15 cellular contexts compared by ENCODE assay signal in the genomic region with DNA sequence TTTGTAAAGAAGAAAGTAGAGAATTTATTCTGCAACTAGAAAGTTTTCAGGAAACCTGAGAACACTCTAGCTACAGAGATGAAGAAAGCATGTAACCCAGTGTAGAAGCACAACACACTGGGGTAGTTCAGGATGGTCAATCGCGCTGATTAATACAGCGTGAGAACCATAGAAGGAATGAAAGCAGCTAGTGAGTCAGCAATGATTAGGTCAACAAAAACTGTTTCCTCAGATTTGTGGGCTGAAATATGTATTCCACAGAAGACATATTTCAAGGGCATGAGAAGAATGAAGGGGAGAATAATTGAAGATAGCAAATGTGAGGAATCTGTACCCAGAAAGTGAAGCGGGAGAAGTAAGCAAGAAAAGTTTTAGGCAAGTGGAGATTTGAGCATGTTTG.
DNase-seq lines count a peak whose midpoint lies in the region; ATAC-seq and FAIRE-seq lines count a peak whose summit lies in the region.
"Had no signal": no experiment of that assay in that cellular context is flagged by ENCODE, and none has a peak within 500 bp of the region (broad histone marks: within the 10 kb centered on the region; RNA-seq: fewer than 3 reads in every experiment).

No MANE protein-coding gene starts in this region.

- H3K18ac ChIP-seq in trophoblast cell (ENCODE audit: low read length) = no peak overlapping the region

- no peak overlapping the region for H3K4me3 Mint-ChIP-seq in stimulated activated naive CD8-positive, alpha-beta T cell treated with anti-CD3 and anti-CD28 coated beads, Interleukin-15, amount 100 ng/mL, for 72 hours
- H3K4me3 Mint-ChIP-seq: IgD-negative memory B cell; naive thymus-derived CD4-positive, alpha-beta T cell; stimulated activated naive CD8-positive, alpha-beta T cell treated with anti-CD3 and anti-CD28 coated beads, Interleukin-15, Interleukin-2, amounts not matched to agents 100 ng/mL and 50 ng/mL, for 24 hours had no signal

- H2BK120ac ChIP-seq in trophoblast cell (ENCODE audit: insufficient read depth, low read length, poor library complexity) = peak overlapping the region; percentile 97

- H2AK5ac ChIP-seq in trophoblast cell (ENCODE audit: low read length) = no peak overlapping the region

- peak overlapping the region; percentile 81 for H3K27ac ChIP-seq in epithelial cell of prostate
- peak overlapping the region; percentile 99 for H3K27ac ChIP-seq in trophoblast cell (ENCODE audit: low read depth, low read length)

- peak overlapping the region; percentile 38 for H3K4me2 ChIP-seq in trophoblast cell (ENCODE audit: low read length)

- peaks cover 13 to 25% of the 10 kb centered on the region in 2 experiments for H3K4me1 ChIP-seq in trophoblast cell (ENCODE audit: control insufficient read depth in 1 of 2, insufficient read depth in 2 of 2, low read length in 2 of 2)

- no peak overlapping the region for H2BK12ac ChIP-seq in trophoblast cell (ENCODE audit: low read length)

- no peak overlapping the region for H3K9ac ChIP-seq in trophoblast cell (ENCODE audit: low read length)

- peaks cover 47% of the 10 kb centered on the region for H3K79me1 ChIP-seq in trophoblast cell (ENCODE audit: low read length)

- H3K4me3 ChIP-seq in trophoblast cell (ENCODE audit: low read depth, low read length) = no peak overlapping the region

- no peak overlapping the region for H3K27ac Mint-ChIP-seq in stimulated activated naive CD8-positive, alpha-beta T cell treated with anti-CD3 and anti-CD28 coated beads, Interleukin-15, amount 100 ng/mL, for 72 hours
- H3K27ac Mint-ChIP-seq: IgD-negative memory B cell; naive thymus-derived CD4-positive, alpha-beta T cell; stimulated activated naive CD8-positive, alpha-beta T cell treated with anti-CD3 and anti-CD28 coated beads, Interleukin-15, Interleukin-2, amounts not matched to agents 100 ng/mL and 50 ng/mL, for 24 hours had no signal

- ATAC-seq in stimulated activated naive CD8-positive, alpha-beta T cell treated with anti-CD3 and anti-CD28 coated beads, Interleukin-15, amount 100 ng/mL, for 72 hours = no peak
- ATAC-seq in HG02763 (IDR thresholded peaks at IDR 0.05; ENCODE audit: unreplicated experiment) (no peak), HG03457 (IDR thresholded peaks at IDR 0.05; ENCODE audit: unreplicated experiment) (no peak)
- ATAC-seq: naive thymus-derived CD4-positive, alpha-beta T cell; Right ventricle myocardium inferior had no signal

- peak overlapping the region; percentile 57 for H3K4ac ChIP-seq in trophoblast cell (ENCODE audit: low read depth, low read length)

- no peak overlapping the region for H2AFZ ChIP-seq in trophoblast cell (ENCODE audit: insufficient read depth, low read length, poor library complexity)

- no peaks in the 10 kb centered on the region for H3K4me1 Mint-ChIP-seq in stimulated activated naive CD8-positive, alpha-beta T cell treated with anti-CD3 and anti-CD28 coated beads, Interleukin-15, amount 100 ng/mL, for 72 hours
- H3K4me1 Mint-ChIP-seq: IgD-negative memory B cell; naive thymus-derived CD4-positive, alpha-beta T cell had no signal

- no peaks in the 10 kb centered on the region for H3K27me3 Mint-ChIP-seq in stimulated activated naive CD8-positive, alpha-beta T cell treated with anti-CD3 and anti-CD28 coated beads, Interleukin-15, amount 100 ng/mL, for 72 hours
- H3K27me3 Mint-ChIP-seq: IgD-negative memory B cell; naive thymus-derived CD4-positive, alpha-beta T cell; stimulated activated naive CD8-positive, alpha-beta T cell treated with anti-CD3 and anti-CD28 coated beads, Interleukin-15, Interleukin-2, amounts not matched to agents 100 ng/mL and 50 ng/mL, for 24 hours had no signal

- peak; percentile 73 for DNase-seq in GM04504 (ENCODE audit: low read depth)
- peak; percentile 73 for DNase-seq in RCC 7860 (ENCODE audit: low spot score)
- DNase-seq in epithelial cell of prostate (ENCODE audit: low read depth, low spot score) = peak; percentile 83
- peak; percentile 26 to 67 for DNase-seq in trophoblast cell
- DNase-seq in OCI-M1 (lab: John Stamatoyannopoulos, UW) = no peak
- DNase-seq in stimulated activated naive CD8-positive, alpha-beta T cell treated with anti-CD3 and anti-CD28 coated beads, Interleukin-15, amount 100 ng/mL, for 72 hours = no peak
- DNase-seq: activated CD4-positive, CD25-positive, alpha-beta regulatory T cell; activated effector memory CD4-positive, alpha-beta T cell treated with Interleukin-2 at 50 U/mL for 16 hours; naive thymus-derived CD4-positive, alpha-beta T cell had no signal

- H3K36me3 ChIP-seq in trophoblast cell (ENCODE audit: control insufficient read depth in 1 of 2, insufficient read depth in 2 of 2, low read length in 2 of 2) = no peaks in the 10 kb centered on the region

- WGBS in trophoblast cell (ENCODE audit: extremely low coverage, insufficient coverage, insufficient read length) = no CpG with 5 or more reads among the region's 4 CpGs

- H3K27me3 ChIP-seq in trophoblast cell (ENCODE audit: insufficient read depth, low read length) = no peaks in the 10 kb centered on the region

- H3K79me2 ChIP-seq in trophoblast cell (ENCODE audit: control insufficient read depth, insufficient read depth, low read length, poor library complexity) = peaks cover 11% of the 10 kb centered on the region

- peak overlapping the region; percentile 92 for H4K91ac ChIP-seq in trophoblast cell (ENCODE audit: low read depth, low read length)

- peak overlapping the region; percentile 70 for H3K14ac ChIP-seq in trophoblast cell (ENCODE audit: low read length)

- no peaks in the 10 kb centered on the region for H3K9me3 ChIP-seq in trophoblast cell (ENCODE audit: insufficient read depth, low read depth, low read length)

- peak overlapping the region; percentile 99 for H2BK5ac ChIP-seq in trophoblast cell (ENCODE audit: low read depth, low read length, poor library complexity)

- peak overlapping the region; percentile 64 for H4K12ac ChIP-seq in trophoblast cell (ENCODE audit: low read depth, low read length)

- FAIRE-seq in RCC 7860 (lab: Jason Lieb, UNC) = peak; percentile 81
- FAIRE-seq: GM18507 had no signal

- H3K23ac ChIP-seq in trophoblast cell (ENCODE audit: low read length) = no peak overlapping the region

- peaks cover 5 to 25% of the 10 kb centered on the region in 2 donors for H3K9me3 Mint-ChIP-seq in stimulated activated naive CD8-positive, alpha-beta T cell treated with anti-CD3 and anti-CD28 coated beads, Interleukin-15, amount 100 ng/mL, for 72 hours

- peak overlapping the region; percentile 83 for H4K8ac ChIP-seq in trophoblast cell (ENCODE audit: low read depth, low read length)

Comparison
In these comparisons a context has a peak if more than half of its experiments do, and no peak if none do; other contexts are left out.
1. DNase-seq: peak in GM04504 (single experiment), RCC 7860 (single experiment), epithelial cell of prostate (single experiment) and trophoblast cell (2 of 2); none in OCI-M1 (single experiment) and stimulated activated naive CD8-positive, alpha-beta T cell treated with anti-CD3 and anti-CD28 coated beads, Interleukin-15, amount 100 ng/mL, for 72 hours (0 of 2).